In genomic region chr6:109441069-109441816, GRCh38 we compare ENCODE assay signal across 7 cellular contexts. TPM values are rescaled to one million over a fixed set of nuclear protein-coding genes. Genes with fewer than 3 reads are reported as not detected.
A peak's percentile ranks its signal among the peaks of the same experiment; 100 is the strongest.
DNase-seq lines count a peak whose midpoint lies in the region; ATAC-seq and TF ChIP-seq lines count a peak whose summit lies in the region.

No MANE protein-coding gene starts in this region.

- H3K9ac ChIP-seq in colonic mucosa (ENCODE audit: low read depth in 2 of 2, low read length in 2 of 2) = peak overlapping the region; percentile 89 to 95
- H3K9ac ChIP-seq in liver (ENCODE audit: low read depth in 1 of 2, low read length in 2 of 2) = peak overlapping the region in 1 of 2 donors; percentile 65

- TF ChIP-seq CTCF in GM10266 (IDR thresholded peaks at IDR 0.05; ENCODE audit: control insufficient read depth, insufficient read depth, low read depth, missing control alignments) = peak; percentile 13
- peak; percentile 41 for TF ChIP-seq CTCF in LNCAP (IDR thresholded peaks at IDR 0.05)
- no peak for TF ChIP-seq CTCF in colonic mucosa (IDR thresholded peaks at IDR 0.05)
- peak; percentile 3 for TF ChIP-seq CTCF in liver (IDR thresholded peaks at IDR 0.05; ENCODE audit: low read depth, low read length, missing input control)
- TF ChIP-seq CTCF in thoracic aorta (IDR thresholded peaks at IDR 0.05) = no peak

- ATAC-seq in GM21825 (IDR thresholded peaks at IDR 0.05; ENCODE audit: unreplicated experiment) (peak; percentile 20), thoracic aorta (ENCODE audit: insufficient number of reproducible peaks, low FRiP score, low read depth) (no peak)

- H3K9me3 ChIP-seq in colonic mucosa (no peaks in the 10 kb centered on the region), liver (ENCODE audit: control insufficient read depth in 4 of 4, low read length in 3 of 4) (no peaks in the 10 kb centered on the region), thoracic aorta (no peaks in the 10 kb centered on the region)

- WGBS in liver = 7% methylated on average over 31 of the region's 31 CpGs

- H3K27me3 ChIP-seq in colonic mucosa (no peaks in the 10 kb centered on the region), liver (ENCODE audit: control insufficient read depth in 4 of 4, insufficient read depth in 4 of 4, low read length in 3 of 4) (no peaks in the 10 kb centered on the region), thoracic aorta (replicated peaks; ENCODE audit: insufficient read depth) (no peaks in the 10 kb centered on the region)

- DNase-seq in GM10266 (ENCODE audit: extremely low spot score) (peak; percentile 47), T-helper 9 cell (peak; percentile 44), colonic mucosa (peak; percentile 67), thoracic aorta (ENCODE audit: low spot score) (no peak)

- peak overlapping the region; percentile 69 for H3K27ac ChIP-seq in colonic mucosa
- peak overlapping the region; percentile 55 to 73 for H3K27ac ChIP-seq in liver (ENCODE audit: low read depth in 1 of 2, low read length in 2 of 2)
- peak overlapping the region; percentile 20 to 72 for H3K27ac ChIP-seq in thoracic aorta

- intact Hi-C loops in colonic mucosa (cut with DNase I) = no loop called here

- peaks cover 7% of the 10 kb centered on the region for H3K4me1 ChIP-seq in colonic mucosa
- peaks cover 2 to 12% (median 5%) of the 10 kb centered on the region in 4 donors for H3K4me1 ChIP-seq in liver (ENCODE audit: control insufficient read depth in 4 of 4, insufficient read depth in 4 of 4, low read length in 3 of 4)
- H3K4me1 ChIP-seq in thoracic aorta (ENCODE audit: control insufficient read depth in 1 of 2, low read depth in 2 of 2) = peaks cover 11 to 23% of the 10 kb centered on the region in 2 donors

- TF ChIP-seq RAD21 in liver (IDR thresholded peaks at IDR 0.05) = peak in 1 of 2 donors; percentile 25

- H3K4me3 ChIP-seq in colonic mucosa (peak overlapping the region; percentile 90), liver (ENCODE audit: low read depth in 1 of 3, low read length in 3 of 3) (peak overlapping the region; percentile 65 to 82 (median 75)), thoracic aorta (peak overlapping the region; percentile 87)

- H3K36me3 ChIP-seq in colonic mucosa (peaks cover 4% of the 10 kb centered on the region), liver (ENCODE audit: control insufficient read depth in 4 of 4, insufficient read depth in 3 of 4, low read depth in 1 of 4, low read length in 3 of 4) (peaks cover 0 to 3% (median 2%) of the 10 kb centered on the region in 4 donors), thoracic aorta (peaks cover 17% of the 10 kb centered on the region)

TF ChIP-seq in liver, 16 proteins besides CTCF, POLR2A, EP300 and RAD21:
- no peak for TF ChIP-seq SP1 (IDR thresholded peaks at IDR 0.05)
- TF ChIP-seq, protein P1, sequence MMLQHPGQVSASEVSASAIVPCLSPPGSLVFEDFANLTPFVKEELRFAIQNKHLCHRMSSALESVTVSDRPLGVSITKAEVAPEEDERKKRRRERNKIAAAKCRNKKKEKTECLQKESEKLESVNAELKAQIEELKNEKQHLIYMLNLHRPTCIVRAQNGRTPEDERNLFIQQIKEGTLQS (IDR thresholded peaks at IDR 0.05) = no peak
- TF ChIP-seq HNF4A (conservative IDR thresholded peaks at IDR 0.05) = no peak
- TF ChIP-seq REST (IDR thresholded peaks at IDR 0.05) = no peak
- no peak for TF ChIP-seq NR2F2 (IDR thresholded peaks at IDR 0.05)
- TF ChIP-seq JUND (IDR thresholded peaks at IDR 0.05) = no peak

RNA-seq across cellular contexts. Expression of gene SMPD2, which starts 0.7 kb away (rescaled TPM):
- total RNA-seq in colonic mucosa (10 to 100 TPM; 21.9 to 27.5 TPM), liver (1 to 10 TPM; 4.8 to 5.1 TPM), thoracic aorta (10 to 100 TPM; 21.4 to 33.7 TPM)
- polyA plus RNA-seq in liver = 1 to 10 TPM; 3.3 to 3.6 TPM

RNA-seq across cellular contexts. Expression of gene PPIL6, which starts 0.8 kb away (rescaled TPM):
- total RNA-seq in colonic mucosa (1 to 10 TPM in 1 of 2 donors, under 1 TPM in 1; 0.91 to 1.5 TPM), liver (under 1 TPM; 0.17 to 0.51 TPM), thoracic aorta (1 to 10 TPM; 2.2 to 5.8 TPM)
- polyA plus RNA-seq in liver = under 1 TPM; 0.27 to 0.33 TPM

RNA-seq across cellular contexts. Expression of gene MICAL1, which starts 14.3 kb away (rescaled TPM):
- 10 to 100 TPM; 45.3 to 55.9 TPM for total RNA-seq in colonic mucosa
- total RNA-seq in liver = 1 to 10 TPM; 4.2 to 4.9 TPM
- 1 to 10 TPM; 1.8 to 2.4 TPM for polyA plus RNA-seq in liver
- total RNA-seq in thoracic aorta = 100 to 1,000 TPM in 1 of 2 donors, 10 to 100 TPM in 1; 60.6 to 105 TPM

RNA-seq across cellular contexts. Expression of gene ZBTB24, which starts 41.8 kb away (rescaled TPM):
- total RNA-seq in colonic mucosa = 1 to 10 TPM; 5.4 to 7.6 TPM
- total RNA-seq in liver = 1 to 10 TPM; 3.0 to 3.9 TPM
- polyA plus RNA-seq in liver = 1 to 10 TPM; 1.2 to 1.5 TPM
- total RNA-seq in thoracic aorta = 1 to 10 TPM; 3.2 to 9.5 TPM

RNA-seq across cellular contexts. Expression of gene CD164, which starts 59.0 kb away (rescaled TPM):
- total RNA-seq in colonic mucosa (100 to 1,000 TPM; 420 to 621 TPM), liver (100 to 1,000 TPM in 1 of 2 donors, 10 to 100 TPM in 1; 84.5 to 218 TPM), thoracic aorta (100 to 1,000 TPM; 166 to 223 TPM)
- polyA plus RNA-seq in liver = 100 to 1,000 TPM; 120 to 144 TPM

Comparison
In these comparisons a context has a peak if more than half of its experiments do, and no peak if none do; other contexts are left out.
1. CTCF ChIP-seq: peak in GM10266 (single experiment), LNCAP (single experiment) and liver (single experiment); none in colonic mucosa (single experiment) and thoracic aorta (single experiment).
2. RNA of gene MICAL1, which starts 14.3 kb away (total RNA-seq): 60.6 to 105 TPM in thoracic aorta and 45.3 to 55.9 TPM in colonic mucosa; 4.2 to 4.9 TPM in liver; every median in the first group is over 4 times any median in the second.
3. Peak in every context shown above with its lines, with median percentiles within 50 percentile points of each other: H3K27ac ChIP-seq and H3K4me3 ChIP-seq.